In the genomic region with DNA sequence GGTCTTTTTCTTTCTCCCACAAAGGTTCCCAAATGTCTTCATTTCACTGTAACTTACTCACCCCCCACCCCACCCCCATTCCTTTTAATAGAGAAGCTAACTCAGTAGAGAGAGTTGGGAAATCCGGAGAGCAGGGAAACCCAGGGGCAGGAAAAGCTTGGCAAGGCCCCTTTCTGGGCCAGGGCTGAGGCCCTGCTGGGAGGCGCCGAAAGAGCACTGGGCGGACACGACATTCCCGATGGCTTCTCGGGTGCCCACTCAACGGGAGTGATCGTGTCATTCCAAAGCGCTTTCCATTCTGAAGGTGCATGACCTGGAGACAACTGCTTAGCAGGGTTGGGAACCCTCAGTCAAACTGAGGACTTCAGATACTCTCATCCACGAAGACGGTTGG, we compare ENCODE assay signal across 8 cellular contexts. TPM values are rescaled to one million over a fixed set of nuclear protein-coding genes. Genes with fewer than 3 reads are reported as not detected.
DNase-seq lines count a peak whose midpoint lies in the region; ATAC-seq, FAIRE-seq and TF ChIP-seq lines count a peak whose summit lies in the region.

No MANE protein-coding gene starts in this region.

- H3K36me3 Mint-ChIP-seq in activated naive CD8-positive, alpha-beta T cell: peaks cover 2% of the 10 kb centered on the region

- peak overlapping the region; percentile 98 for H3K4me3 Mint-ChIP-seq in activated naive CD8-positive, alpha-beta T cell

- no peaks in the 10 kb centered on the region for H3K27me3 ChIP-seq in left ventricle myocardium inferior (ENCODE audit: low read depth)
- H3K27me3 ChIP-seq in HepG2 (ENCODE audit: control insufficient read depth in 1 of 2, insufficient read depth in 2 of 2, low read length in 2 of 2): no peaks in the 10 kb centered on the region; a peak in 1 of 5 replicates
- H3K27me3 ChIP-seq in vagina: no peaks in the 10 kb centered on the region

- H3K4me3 ChIP-seq in left ventricle myocardium inferior: peak overlapping the region; percentile 86
- H3K4me3 ChIP-seq in HepG2 (replicated peaks in 1 of 3; ENCODE audit: insufficient read depth in 1 of 3, low read depth in 2 of 3, low read length in 3 of 3): peak overlapping the region; percentile 80 to 96 (median 89)
- H3K4me3 ChIP-seq in vagina: peak overlapping the region; percentile 95 to 99

- intact Hi-C loops in left ventricle myocardium inferior (cut with micrococcal nuclease) (no loop called here), Right ventricle myocardium superior (cut with DNase I) (no loop called here), HepG2 (cut with micrococcal nuclease; ENCODE audit: unreplicated experiment) (loop anchor here (5.0 kb wide), 1 partner anchor 72 kb away; the partner anchor contains the start of gene QRICH1), vagina (cut with DNase I) (no loop called here)

- no peaks in the 10 kb centered on the region for H3K27me3 Mint-ChIP-seq in activated naive CD8-positive, alpha-beta T cell

- no peak overlapping the region for H2AFZ ChIP-seq in HepG2 (ENCODE audit: low read length)

- TF ChIP-seq RAD21 in HepG2 (CRISPR knock-in tag; IDR thresholded peaks at IDR 0.05): no peak

- H3K79me2 ChIP-seq in HepG2 (ENCODE audit: insufficient read depth, low read length): peaks cover 27% of the 10 kb centered on the region

- ATAC-seq in Right ventricle myocardium superior (ENCODE audit: poor library complexity) (no peak), HepG2 (no peak)

- TF ChIP-seq CTCF in left ventricle myocardium inferior (IDR thresholded peaks at IDR 0.05; ENCODE audit: borderline replicate concordance) (no peak), HepG2 (CRISPR knock-in tag; IDR thresholded peaks at IDR 0.05) (no peak), vagina (IDR thresholded peaks at IDR 0.05) (no peak)

- H3K9me3 ChIP-seq in left ventricle myocardium inferior (replicated peaks): no peaks in the 10 kb centered on the region
- H3K9me3 ChIP-seq in HepG2 (ENCODE audit: low read length): no peaks in the 10 kb centered on the region
- H3K9me3 ChIP-seq in vagina: no peaks in the 10 kb centered on the region

- peak overlapping the region; percentile 89 for H3K4me2 ChIP-seq in HepG2 (ENCODE audit: low read depth, low read length)

- DNase-seq in left ventricle myocardium inferior (no peak), Right ventricle myocardium superior (no peak), HepG2 (ENCODE audit: low spot score) (no peak), vagina (ENCODE audit: extremely low spot score in 2 of 2) (no peak), NCI-H82 treated with DMSO at 0.1 percent for 48 hours (lab: John Stamatoyannopoulos, UW; ENCODE audit: unreplicated experiment) (no peak), OCI-M2 (lab: John Stamatoyannopoulos, UW; ENCODE audit: unreplicated experiment) (no peak)
- no peak for DNase-seq in effector CD8-positive, alpha-beta T cell (lab: John Stamatoyannopoulos, UW)

- peak overlapping the region; percentile 68 for H3K27ac Mint-ChIP-seq in activated naive CD8-positive, alpha-beta T cell

- POLR2A ChIA-PET in HepG2 (lab: Yijun Ruan, JAX): interaction anchor here (0.6 to 11.1 kb wide), 12 partner anchors 9 to 151 kb away, joined by 3 to 280 read pairs (median 8); partner anchors contain the start of genes ARIH2, IMPDH2, KLHDC8B and LAMB2

- CTCF ChIA-PET in HepG2 (lab: Yijun Ruan, JAX; ENCODE audit: low intra/inter-chr PET ratio, low total read pairs): no interaction called here

- H3K9ac ChIP-seq in HepG2 (ENCODE audit: insufficient read depth, low read depth, low read length): peak overlapping the region; percentile 99

- H3K36me3 ChIP-seq in left ventricle myocardium inferior (peaks cover 38% of the 10 kb centered on the region), HepG2 (replicated peaks in 1 of 2; ENCODE audit: control insufficient read depth in 1 of 2, insufficient read depth in 2 of 2, low read length in 2 of 2) (peaks cover 11 to 27% of the 10 kb centered on the region in 2 experiments; a peak in 4 of 5 replicates), vagina (peaks cover 0 to 34% of the 10 kb centered on the region in 2 donors)

- peaks cover 72% of the 10 kb centered on the region for H3K4me1 ChIP-seq in left ventricle myocardium inferior
- peaks cover 42% of the 10 kb centered on the region for H3K4me1 ChIP-seq in HepG2 (ENCODE audit: insufficient read depth, low read length)
- H3K4me1 ChIP-seq in vagina: peaks cover 54% of the 10 kb centered on the region

- H3K27ac ChIP-seq in left ventricle myocardium inferior (replicated peaks) (peak overlapping the region; percentile 98), HepG2 (ENCODE audit: extremely low read length, insufficient read depth, low read length) (peak overlapping the region; percentile 99), vagina (peak overlapping the region; percentile 99)

- TF ChIP-seq EP300 in HepG2 (IDR thresholded peaks at IDR 0.05; ENCODE audit: low read depth in 2 of 2, low read length in 2 of 2): no peak
- TF ChIP-seq EP300 in HepG2 (CRISPR knock-in tag; IDR thresholded peaks at IDR 0.05; ENCODE audit: borderline replicate concordance): no peak

- in situ Hi-C loops in HepG2 (cut with HindIII; ENCODE audit: extremely low pct_ligation_motif_present, low pct_unique_long_range_greater_than_20kb): no loop called here

- WGBS in HepG2 (ENCODE audit: low lambda C conversion rate): 2% methylated on average over 6 of the region's 12 CpGs

- TF ChIP-seq POLR2A in HepG2 (IDR thresholded peaks at IDR 0.05; ENCODE audit: insufficient read depth in 1 of 2, low read depth in 2 of 2, low read length in 2 of 2) (no peak), vagina (IDR thresholded peaks at IDR 0.05) (no peak)

- no peaks in the 10 kb centered on the region for H3K9me3 Mint-ChIP-seq in activated naive CD8-positive, alpha-beta T cell (ENCODE audit: low read depth)

- BruUV-seq in HepG2 (replicated peaks; lab: Mats Ljungman, UMichigan): no TSS peak

- FAIRE-seq in HepG2 (lab: Jason Lieb, UNC): no peak

- H3K4me1 Mint-ChIP-seq in activated naive CD8-positive, alpha-beta T cell (ENCODE audit: low read depth): peaks cover 33% of the 10 kb centered on the region

- H4K20me1 ChIP-seq in HepG2 (ENCODE audit: insufficient read depth, low read length): peaks cover 2% of the 10 kb centered on the region; the same call in 1 of the 2 replicates

RNA-seq across cellular contexts. Expression of gene DALRD3, which starts 1.6 kb away (rescaled TPM):
- 11.8 TPM for total RNA-seq in left ventricle myocardium inferior
- 7.9 TPM for total RNA-seq in Right ventricle myocardium superior
- 18.3 and 19.9 TPM in 2 replicates for total RNA-seq in HepG2 (2016; rRNA removed; fragmentation: Illumina TruSeq; extraction: Trizol)
- 8.0 and 9.1 TPM in 2 replicates for total RNA-seq in HepG2 (2016; cell fraction: cytosol; rRNA removed; fragmentation: Illumina TruSeq; extraction: Trizol; ENCODE audit: low read depth)
- 17.2 and 17.7 TPM in 2 replicates for total RNA-seq in HepG2 (2016; cell fraction: insoluble cytoplasmic fraction; rRNA removed; fragmentation: Illumina TruSeq; extraction: Trizol)
- total RNA-seq in HepG2 (2016; cell fraction: membrane; rRNA removed; fragmentation: Illumina TruSeq; extraction: Trizol): 13.3 and 16.1 TPM in 2 replicates
- total RNA-seq in HepG2 (2016; cell fraction: nucleus; rRNA removed; fragmentation: Illumina TruSeq; extraction: Trizol): 12.3 and 12.5 TPM in 2 replicates
- polyA plus RNA-seq in HepG2 (2011; rRNA removed): 31.7 and 36.5 TPM in 2 replicates
- 28.5 and 42.5 TPM in 2 replicates for polyA plus RNA-seq in HepG2 (2011; cell fraction: cytosol; rRNA removed)
- polyA plus RNA-seq in HepG2 (2011; cell fraction: nucleus; rRNA removed): 69.2 and 85.2 TPM in 2 replicates
- 10.7 and 12.1 TPM in 2 replicates for polyA plus RNA-seq in HepG2 (2012)
- polyA plus RNA-seq in HepG2 (2016; cell fraction: cytosol; fragmentation: Illumina TruSeq; extraction: Trizol; ENCODE audit: low read depth): 6.0 and 7.7 TPM in 2 replicates
- polyA plus RNA-seq in HepG2 (2016; cell fraction: insoluble cytoplasmic fraction; fragmentation: Illumina TruSeq; extraction: Trizol; ENCODE audit: low read depth): 16.3 and 17.2 TPM in 2 replicates
- 10.6 and 11.7 TPM in 2 replicates for polyA plus RNA-seq in HepG2 (2016; cell fraction: membrane; fragmentation: Illumina TruSeq; extraction: Trizol; ENCODE audit: low read depth)
- polyA plus RNA-seq in HepG2 (2016; cell fraction: nucleus; fragmentation: Illumina TruSeq; extraction: Trizol; ENCODE audit: insufficient read depth, low read depth): 23.7 and 24.6 TPM in 2 replicates
- 62.8 and 69.7 TPM in 2 replicates for polyA minus RNA-seq in HepG2 (2011; rRNA and poly(A)+ RNA removed; ENCODE audit: low replicate concordance)
- 9.5 and 20.9 TPM in 2 replicates for polyA minus RNA-seq in HepG2 (2011; cell fraction: cytosol; rRNA and poly(A)+ RNA removed)
- 11.2 and 17.4 TPM in 2 replicates for polyA minus RNA-seq in HepG2 (2011; cell fraction: nucleus; rRNA and poly(A)+ RNA removed)
- total RNA-seq in vagina: 35.4 TPM

RNA-seq across cellular contexts. Expression of gene NDUFAF3, which starts 2.0 kb away (rescaled TPM):
- 159 TPM for total RNA-seq in left ventricle myocardium inferior
- total RNA-seq in Right ventricle myocardium superior: 165 TPM
- total RNA-seq in HepG2 (2016; rRNA removed; fragmentation: Illumina TruSeq; extraction: Trizol): 50.0 and 51.9 TPM in 2 replicates
- 26.9 and 32.9 TPM in 2 replicates for total RNA-seq in HepG2 (2016; cell fraction: cytosol; rRNA removed; fragmentation: Illumina TruSeq; extraction: Trizol; ENCODE audit: low read depth)
- total RNA-seq in HepG2 (2016; cell fraction: insoluble cytoplasmic fraction; rRNA removed; fragmentation: Illumina TruSeq; extraction: Trizol): 52.3 and 61.1 TPM in 2 replicates
- 26.1 and 38.8 TPM in 2 replicates for total RNA-seq in HepG2 (2016; cell fraction: membrane; rRNA removed; fragmentation: Illumina TruSeq; extraction: Trizol)
- total RNA-seq in HepG2 (2016; cell fraction: nucleus; rRNA removed; fragmentation: Illumina TruSeq; extraction: Trizol): 24.4 and 30.9 TPM in 2 replicates
- polyA plus RNA-seq in HepG2 (2011; rRNA removed): 39.0 and 42.0 TPM in 2 replicates
- 32.1 and 56.3 TPM in 2 replicates for polyA plus RNA-seq in HepG2 (2011; cell fraction: cytosol; rRNA removed)
- polyA plus RNA-seq in HepG2 (2011; cell fraction: nucleus; rRNA removed): 29.5 and 32.3 TPM in 2 replicates
- 31.0 and 39.6 TPM in 2 replicates for polyA plus RNA-seq in HepG2 (2012)
- 31.0 and 36.1 TPM in 2 replicates for polyA plus RNA-seq in HepG2 (2016; cell fraction: cytosol; fragmentation: Illumina TruSeq; extraction: Trizol; ENCODE audit: low read depth)
- 63.6 and 69.8 TPM in 2 replicates for polyA plus RNA-seq in HepG2 (2016; cell fraction: insoluble cytoplasmic fraction; fragmentation: Illumina TruSeq; extraction: Trizol; ENCODE audit: low read depth)
- 28.9 and 36.0 TPM in 2 replicates for polyA plus RNA-seq in HepG2 (2016; cell fraction: membrane; fragmentation: Illumina TruSeq; extraction: Trizol; ENCODE audit: low read depth)
- 39.0 and 43.6 TPM in 2 replicates for polyA plus RNA-seq in HepG2 (2016; cell fraction: nucleus; fragmentation: Illumina TruSeq; extraction: Trizol; ENCODE audit: insufficient read depth, low read depth)
- 70.8 and 119 TPM in 2 replicates for polyA minus RNA-seq in HepG2 (2011; rRNA and poly(A)+ RNA removed; ENCODE audit: low replicate concordance)
- polyA minus RNA-seq in HepG2 (2011; cell fraction: cytosol; rRNA and poly(A)+ RNA removed): 23.8 and 35.3 TPM in 2 replicates
- polyA minus RNA-seq in HepG2 (2011; cell fraction: nucleus; rRNA and poly(A)+ RNA removed): 27.4 and 27.9 TPM in 2 replicates
- 91.3 TPM for total RNA-seq in vagina

RNA-seq across cellular contexts. Expression of gene IMPDH2, which starts 9.3 kb away (rescaled TPM):
- total RNA-seq in left ventricle myocardium inferior: 46.9 TPM
- total RNA-seq in Right ventricle myocardium superior: 58.5 TPM
- 260 and 344 TPM in 2 replicates for total RNA-seq in HepG2 (2016; rRNA removed; fragmentation: Illumina TruSeq; extraction: Trizol)
- 94.1 and 106 TPM in 2 replicates for total RNA-seq in HepG2 (2016; cell fraction: cytosol; rRNA removed; fragmentation: Illumina TruSeq; extraction: Trizol; ENCODE audit: low read depth)
- 263 and 346 TPM in 2 replicates for total RNA-seq in HepG2 (2016; cell fraction: insoluble cytoplasmic fraction; rRNA removed; fragmentation: Illumina TruSeq; extraction: Trizol)
- total RNA-seq in HepG2 (2016; cell fraction: membrane; rRNA removed; fragmentation: Illumina TruSeq; extraction: Trizol): 186 and 193 TPM in 2 replicates
- total RNA-seq in HepG2 (2016; cell fraction: nucleus; rRNA removed; fragmentation: Illumina TruSeq; extraction: Trizol): 117 and 127 TPM in 2 replicates
- polyA plus RNA-seq in HepG2 (2011; rRNA removed): 248 and 252 TPM in 2 replicates
- polyA plus RNA-seq in HepG2 (2011; cell fraction: cytosol; rRNA removed): 227 and 254 TPM in 2 replicates
- 167 and 184 TPM in 2 replicates for polyA plus RNA-seq in HepG2 (2011; cell fraction: nucleus; rRNA removed)
- polyA plus RNA-seq in HepG2 (2012): 171 and 213 TPM in 2 replicates
- 80.1 and 88.8 TPM in 2 replicates for polyA plus RNA-seq in HepG2 (2016; cell fraction: cytosol; fragmentation: Illumina TruSeq; extraction: Trizol; ENCODE audit: low read depth)
- polyA plus RNA-seq in HepG2 (2016; cell fraction: insoluble cytoplasmic fraction; fragmentation: Illumina TruSeq; extraction: Trizol; ENCODE audit: low read depth): 319 and 340 TPM in 2 replicates
- polyA plus RNA-seq in HepG2 (2016; cell fraction: membrane; fragmentation: Illumina TruSeq; extraction: Trizol; ENCODE audit: low read depth): 142 and 165 TPM in 2 replicates
- 169 and 178 TPM in 2 replicates for polyA plus RNA-seq in HepG2 (2016; cell fraction: nucleus; fragmentation: Illumina TruSeq; extraction: Trizol; ENCODE audit: insufficient read depth, low read depth)
- 431 and 698 TPM in 2 replicates for polyA minus RNA-seq in HepG2 (2011; rRNA and poly(A)+ RNA removed; ENCODE audit: low replicate concordance)
- 171 and 193 TPM in 2 replicates for polyA minus RNA-seq in HepG2 (2011; cell fraction: cytosol; rRNA and poly(A)+ RNA removed)
- 84.5 and 109 TPM in 2 replicates for polyA minus RNA-seq in HepG2 (2011; cell fraction: nucleus; rRNA and poly(A)+ RNA removed)
- total RNA-seq in vagina: 185 TPM

RNA-seq across cellular contexts. Expression of gene WDR6, which starts 12.7 kb away (rescaled TPM):
- total RNA-seq in left ventricle myocardium inferior (79.0 TPM), Right ventricle myocardium superior (71.6 TPM), HepG2 (2016; rRNA removed; fragmentation: Illumina TruSeq; extraction: Trizol) (71.2 and 73.4 TPM in 2 replicates), vagina (109 TPM)
- total RNA-seq in HepG2 (2016; cell fraction: cytosol; rRNA removed; fragmentation: Illumina TruSeq; extraction: Trizol; ENCODE audit: low read depth): 3.5 and 5.3 TPM in 2 replicates
- 62.0 and 83.0 TPM in 2 replicates for total RNA-seq in HepG2 (2016; cell fraction: insoluble cytoplasmic fraction; rRNA removed; fragmentation: Illumina TruSeq; extraction: Trizol)
- total RNA-seq in HepG2 (2016; cell fraction: membrane; rRNA removed; fragmentation: Illumina TruSeq; extraction: Trizol): 11.9 and 16.0 TPM in 2 replicates
- total RNA-seq in HepG2 (2016; cell fraction: nucleus; rRNA removed; fragmentation: Illumina TruSeq; extraction: Trizol): 75.4 and 75.5 TPM in 2 replicates
- polyA plus RNA-seq in HepG2 (2011; rRNA removed): 139 and 187 TPM in 2 replicates
- 54.1 and 69.9 TPM in 2 replicates for polyA plus RNA-seq in HepG2 (2011; cell fraction: cytosol; rRNA removed)
- polyA plus RNA-seq in HepG2 (2011; cell fraction: nucleus; rRNA removed): 948 and 1,074 TPM in 2 replicates
- polyA plus RNA-seq in HepG2 (2012): 82.4 and 107 TPM in 2 replicates
- 3.7 and 3.8 TPM in 2 replicates for polyA plus RNA-seq in HepG2 (2016; cell fraction: cytosol; fragmentation: Illumina TruSeq; extraction: Trizol; ENCODE audit: low read depth)
- 65.3 and 72.1 TPM in 2 replicates for polyA plus RNA-seq in HepG2 (2016; cell fraction: insoluble cytoplasmic fraction; fragmentation: Illumina TruSeq; extraction: Trizol; ENCODE audit: low read depth)
- 8.5 and 9.3 TPM in 2 replicates for polyA plus RNA-seq in HepG2 (2016; cell fraction: membrane; fragmentation: Illumina TruSeq; extraction: Trizol; ENCODE audit: low read depth)
- 267 and 275 TPM in 2 replicates for polyA plus RNA-seq in HepG2 (2016; cell fraction: nucleus; fragmentation: Illumina TruSeq; extraction: Trizol; ENCODE audit: insufficient read depth, low read depth)
- 181 and 224 TPM in 2 replicates for polyA minus RNA-seq in HepG2 (2011; rRNA and poly(A)+ RNA removed; ENCODE audit: low replicate concordance)
- 39.8 and 50.4 TPM in 2 replicates for polyA minus RNA-seq in HepG2 (2011; cell fraction: cytosol; rRNA and poly(A)+ RNA removed)
- 60.6 and 69.1 TPM in 2 replicates for polyA minus RNA-seq in HepG2 (2011; cell fraction: nucleus; rRNA and poly(A)+ RNA removed)

RNA-seq across cellular contexts. Expression of gene P4HTM, which starts 29.9 kb away (rescaled TPM):
- total RNA-seq in left ventricle myocardium inferior (28.9 TPM), Right ventricle myocardium superior (25.1 TPM), HepG2 (2016; rRNA removed; fragmentation: Illumina TruSeq; extraction: Trizol) (not detected in 2 replicates), vagina (43.5 TPM)
- total RNA-seq in HepG2 (2016; cell fraction: cytosol; rRNA removed; fragmentation: Illumina TruSeq; extraction: Trizol; ENCODE audit: low read depth): not detected in 2 replicates
- total RNA-seq in HepG2 (2016; cell fraction: insoluble cytoplasmic fraction; rRNA removed; fragmentation: Illumina TruSeq; extraction: Trizol): 0.09 TPM in 1 of 2 replicates, not detected in the other
- total RNA-seq in HepG2 (2016; cell fraction: membrane; rRNA removed; fragmentation: Illumina TruSeq; extraction: Trizol): not detected in 2 replicates
- 0.09 TPM in 1 of 2 replicates, not detected in the other for total RNA-seq in HepG2 (2016; cell fraction: nucleus; rRNA removed; fragmentation: Illumina TruSeq; extraction: Trizol)
- 0.01 TPM in 1 of 2 replicates, not detected in the other for polyA plus RNA-seq in HepG2 (2011; rRNA removed)
- polyA plus RNA-seq in HepG2 (2011; cell fraction: cytosol; rRNA removed): 0.07 TPM in 1 of 2 replicates, not detected in the other
- 0.29 and 0.38 TPM in 2 replicates for polyA plus RNA-seq in HepG2 (2011; cell fraction: nucleus; rRNA removed)
- 0.16 TPM in 1 of 2 replicates, not detected in the other for polyA plus RNA-seq in HepG2 (2012)
- not detected in 2 replicates for polyA plus RNA-seq in HepG2 (2016; cell fraction: cytosol; fragmentation: Illumina TruSeq; extraction: Trizol; ENCODE audit: low read depth)
- polyA plus RNA-seq in HepG2 (2016; cell fraction: insoluble cytoplasmic fraction; fragmentation: Illumina TruSeq; extraction: Trizol; ENCODE audit: low read depth): not detected in 2 replicates
- polyA plus RNA-seq in HepG2 (2016; cell fraction: membrane; fragmentation: Illumina TruSeq; extraction: Trizol; ENCODE audit: low read depth): not detected in 2 replicates
- polyA plus RNA-seq in HepG2 (2016; cell fraction: nucleus; fragmentation: Illumina TruSeq; extraction: Trizol; ENCODE audit: insufficient read depth, low read depth): not detected in 2 replicates
- polyA minus RNA-seq in HepG2 (2011; rRNA and poly(A)+ RNA removed; ENCODE audit: low replicate concordance): 0.24 and 77.8 TPM in 2 replicates
- 2.1 and 2.3 TPM in 2 replicates for polyA minus RNA-seq in HepG2 (2011; cell fraction: cytosol; rRNA and poly(A)+ RNA removed)
- 1.5 and 2.2 TPM in 2 replicates for polyA minus RNA-seq in HepG2 (2011; cell fraction: nucleus; rRNA and poly(A)+ RNA removed)
